Comparison of ENCODE assay signal across 28 cellular contexts in genomic region chr11:7614656-7615055, GRCh38. TPM values are rescaled to one million over a fixed set of nuclear protein-coding genes. Genes with fewer than 3 reads are reported as not detected.
"Had no signal": no experiment of that assay in that cellular context is flagged by ENCODE, and none has a peak within 500 bp of the region (broad histone marks: within the 10 kb centered on the region; RNA-seq: fewer than 3 reads in every experiment).

No MANE protein-coding gene starts in this region.

- H3K9me3 ChIP-seq: heart right ventricle, left lung, lower lobe of right lung, pancreas, suprapubic skin, thoracic aorta, tibial artery, upper lobe of right lung had no signal

- H3K4me3 ChIP-seq: heart right ventricle, hepatocyte, left lung, lower lobe of right lung, pancreas, skin epidermis, suprapubic skin, thoracic aorta, tibial artery, upper lobe of right lung had no signal

- H3K4me2 ChIP-seq: hepatocyte had no signal

- H2AFZ ChIP-seq: hepatocyte had no signal

- ATAC-seq: heart right ventricle; left cardiac atrium; left lung; lower lobe of right lung; naive thymus-derived CD8-positive, alpha-beta T cell; pancreas; right cardiac atrium; sciatic nerve; stimulated activated naive B cell treated with anti-CD40 and anti-IgM and Interleukin-4, amounts not matched to agents 10 μg/mL and 1 μg/mL and 100 μg/mL, for 72 hours; stimulated activated naive CD8-positive, alpha-beta T cell treated with anti-CD3 and anti-CD28 coated beads, Interleukin-15, Interleukin-2, amounts not matched to agents 100 U/mL and 50 U/mL, for 24 hours; upper lobe of right lung had no signal

- H3K36me3 ChIP-seq: pancreas had no signal

- H3K27me3 ChIP-seq: heart right ventricle, hepatocyte, left lung, pancreas, suprapubic skin, tibial artery, upper lobe of right lung had no signal

- H3K27ac ChIP-seq: heart right ventricle, left lung, lower lobe of right lung, skin epidermis, suprapubic skin, thoracic aorta, tibial artery, upper lobe of right lung had no signal

- H3K4me1 ChIP-seq: left lung, upper lobe of right lung had no signal

- DNase-seq: heart right ventricle; islet precursor cell; kidney glomerular epithelial cell; left cardiac atrium; left lung; lower lobe of right lung; mammary epithelial cell; mesendoderm; naive thymus-derived CD8-positive, alpha-beta T cell; nucleus accumbens; pancreas; retina; right cardiac atrium; stimulated activated CD4-positive, alpha-beta T cell treated with anti-CD3 and anti-CD28 coated beads, Interleukin-12 subunit alpha, Interleukin-12 subunit beta, amount 100 ng/mL, for 4 hours; stimulated activated CD4-positive, alpha-beta T cell treated with anti-CD3 and anti-CD28 coated beads, Interleukin-15, amount 100 ng/mL, for 24 hours; stimulated activated CD4-positive, alpha-beta T cell treated with anti-CD3 and anti-CD28 coated beads, Interleukin-2, amount 100 ng/mL, for 24 hours; stimulated activated CD4-positive, alpha-beta T cell treated with anti-CD3 and anti-CD28 coated beads, Interleukin-4, amount 100 ng/mL, for 1 hour; stimulated activated naive B cell treated with anti-CD40 and anti-IgM and Interleukin-4, amounts not matched to agents 10 μg/mL and 1 μg/mL and 100 μg/mL, for 72 hours; stimulated activated naive CD8-positive, alpha-beta T cell treated with anti-CD3 and anti-CD28 coated beads, Interleukin-15, Interleukin-2, amounts not matched to agents 100 U/mL and 50 U/mL, for 24 hours; tibial artery; trophoblast cell; upper lobe of right lung had no signal

- FAIRE-seq: pancreas, urothelium cell line had no signal

RNA-seq across cellular contexts. Expression of gene CYB5R2, which starts 58.6 kb away (rescaled TPM):
- total RNA-seq: naive thymus-derived CD8-positive, alpha-beta T cell had no signal
